2 cellular contexts compared by ENCODE assay signal in genomic region chr20:57130160-57130772, GRCh38.
TF ChIP-seq lines count a peak whose summit lies in the region.

No MANE protein-coding gene starts in this region.

TF ChIP-seq in WTC11, 78 proteins besides CTCF, POLR2A, EP300 and RAD21 (continued from another document):
- TF ChIP-seq, protein P1, sequence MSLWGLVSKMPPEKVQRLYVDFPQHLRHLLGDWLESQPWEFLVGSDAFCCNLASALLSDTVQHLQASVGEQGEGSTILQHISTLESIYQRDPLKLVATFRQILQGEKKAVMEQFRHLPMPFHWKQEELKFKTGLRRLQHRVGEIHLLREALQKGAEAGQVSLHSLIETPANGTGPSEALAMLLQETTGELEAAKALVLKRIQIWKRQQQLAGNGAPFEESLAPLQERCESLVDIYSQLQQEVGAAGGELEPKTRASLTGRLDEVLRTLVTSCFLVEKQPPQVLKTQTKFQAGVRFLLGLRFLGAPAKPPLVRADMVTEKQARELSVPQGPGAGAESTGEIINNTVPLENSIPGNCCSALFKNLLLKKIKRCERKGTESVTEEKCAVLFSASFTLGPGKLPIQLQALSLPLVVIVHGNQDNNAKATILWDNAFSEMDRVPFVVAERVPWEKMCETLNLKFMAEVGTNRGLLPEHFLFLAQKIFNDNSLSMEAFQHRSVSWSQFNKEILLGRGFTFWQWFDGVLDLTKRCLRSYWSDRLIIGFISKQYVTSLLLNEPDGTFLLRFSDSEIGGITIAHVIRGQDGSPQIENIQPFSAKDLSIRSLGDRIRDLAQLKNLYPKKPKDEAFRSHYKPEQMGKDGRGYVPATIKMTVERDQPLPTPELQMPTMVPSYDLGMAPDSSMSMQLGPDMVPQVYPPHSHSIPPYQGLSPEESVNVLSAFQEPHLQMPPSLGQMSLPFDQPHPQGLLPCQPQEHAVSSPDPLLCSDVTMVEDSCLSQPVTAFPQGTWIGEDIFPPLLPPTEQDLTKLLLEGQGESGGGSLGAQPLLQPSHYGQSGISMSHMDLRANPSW (CRISPR knock-in tag; conservative IDR thresholded peaks at IDR 0.05; ENCODE audit: low read depth) = no peak
- no peak for TF ChIP-seq FOXP1 (CRISPR knock-in tag; IDR thresholded peaks at IDR 0.05; ENCODE audit: borderline replicate concordance)
- peak; percentile 96 for TF ChIP-seq GABPB1 (CRISPR knock-in tag; IDR thresholded peaks at IDR 0.05)
- no peak for TF ChIP-seq ATF3 (CRISPR knock-in tag; conservative IDR thresholded peaks at IDR 0.05)
- no peak for TF ChIP-seq ERG (CRISPR knock-in tag; IDR thresholded peaks at IDR 0.05)

TF ChIP-seq in HepG2, 621 proteins besides CTCF, POLR2A, EP300 and RAD21 (continued from another document and continues in another):
- TF ChIP-seq MTERF4 (CRISPR knock-in tag; IDR thresholded peaks at IDR 0.05) = no peak
- no peak for TF ChIP-seq SAFB2 (CRISPR knock-in tag; IDR thresholded peaks at IDR 0.05; ENCODE audit: borderline replicate concordance, low read depth)
- no peak for TF ChIP-seq ZBTB1 (CRISPR knock-in tag; IDR thresholded peaks at IDR 0.05; ENCODE audit: borderline replicate concordance)
- TF ChIP-seq ZC3H13 (CRISPR knock-in tag; IDR thresholded peaks at IDR 0.05) = no peak
- no peak for TF ChIP-seq MAZ (IDR thresholded peaks at IDR 0.05; ENCODE audit: borderline replicate concordance, low read depth, low read length)
- no peak for TF ChIP-seq MAZ (CRISPR knock-in tag; IDR thresholded peaks at IDR 0.05; ENCODE audit: low read depth)
- TF ChIP-seq JDP2 (CRISPR knock-in tag; IDR thresholded peaks at IDR 0.05; ENCODE audit: borderline replicate concordance) = peak; percentile 67; the same call in 1 of the 2 replicates
- peak; percentile 100 for TF ChIP-seq CEBPB (IDR thresholded peaks at IDR 0.05; ENCODE audit: borderline replicate concordance, low read depth, low read length)
- TF ChIP-seq ZFP36L2 (CRISPR knock-in tag; IDR thresholded peaks at IDR 0.05) = no peak
- no peak for TF ChIP-seq ASH2L (IDR thresholded peaks at IDR 0.05; ENCODE audit: insufficient read length, low read depth, low read length)
- TF ChIP-seq ZNF772 (CRISPR knock-in tag; IDR thresholded peaks at IDR 0.05) = no peak
- no peak for TF ChIP-seq AKNA (CRISPR knock-in tag; IDR thresholded peaks at IDR 0.05; ENCODE audit: borderline replicate concordance)
- TF ChIP-seq ZNF619 (CRISPR knock-in tag; IDR thresholded peaks at IDR 0.05) = no peak
- TF ChIP-seq NR1H2 (CRISPR knock-in tag; IDR thresholded peaks at IDR 0.05; ENCODE audit: borderline replicate concordance, low read depth) = no peak
- TF ChIP-seq, protein P2, sequence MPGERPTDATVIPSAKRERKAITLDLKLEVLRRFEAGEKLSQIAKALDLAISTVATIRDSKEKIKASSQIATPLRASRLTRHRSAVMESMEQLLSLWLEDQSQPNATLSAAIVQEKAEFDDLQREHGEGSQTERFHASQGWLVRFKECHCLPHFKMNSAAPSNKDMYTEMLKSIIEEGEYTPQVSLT (CRISPR knock-in tag; IDR thresholded peaks at IDR 0.05; ENCODE audit: borderline replicate concordance, low read depth) = 0 out of 2 replicates have a peak, but pooled peaks have one; percentile 54
- no peak for TF ChIP-seq ZSCAN12 (CRISPR knock-in tag; IDR thresholded peaks at IDR 0.05)
- peak; percentile 57; the same call in 1 of the 2 replicates for TF ChIP-seq ZNF280B (CRISPR knock-in tag; IDR thresholded peaks at IDR 0.05; ENCODE audit: borderline replicate concordance)
- TF ChIP-seq WIZ (CRISPR knock-in tag; IDR thresholded peaks at IDR 0.05) = peak; percentile 83; the same call in 1 of the 2 replicates
- no peak for TF ChIP-seq SNAI1 (CRISPR knock-in tag; IDR thresholded peaks at IDR 0.05; ENCODE audit: borderline replicate concordance)
- peak in 1 of 2 experiments; percentile 88; a peak in 2 of 4 replicates for TF ChIP-seq KLF16 (CRISPR knock-in tag; IDR thresholded peaks at IDR 0.05)
- TF ChIP-seq MEF2D (CRISPR knock-in tag; IDR thresholded peaks at IDR 0.05) = peak; percentile 85
- no peak for TF ChIP-seq PHB2 (IDR thresholded peaks at IDR 0.05; ENCODE audit: partially characterized antibody)
- TF ChIP-seq ZNF431 (CRISPR knock-in tag; IDR thresholded peaks at IDR 0.05; ENCODE audit: borderline replicate concordance, low read depth) = no peak
- no peak for TF ChIP-seq ZNF354B (CRISPR knock-in tag; IDR thresholded peaks at IDR 0.05)
- TF ChIP-seq RFX1 (IDR thresholded peaks at IDR 0.05) = no peak
- TF ChIP-seq, protein P3, sequence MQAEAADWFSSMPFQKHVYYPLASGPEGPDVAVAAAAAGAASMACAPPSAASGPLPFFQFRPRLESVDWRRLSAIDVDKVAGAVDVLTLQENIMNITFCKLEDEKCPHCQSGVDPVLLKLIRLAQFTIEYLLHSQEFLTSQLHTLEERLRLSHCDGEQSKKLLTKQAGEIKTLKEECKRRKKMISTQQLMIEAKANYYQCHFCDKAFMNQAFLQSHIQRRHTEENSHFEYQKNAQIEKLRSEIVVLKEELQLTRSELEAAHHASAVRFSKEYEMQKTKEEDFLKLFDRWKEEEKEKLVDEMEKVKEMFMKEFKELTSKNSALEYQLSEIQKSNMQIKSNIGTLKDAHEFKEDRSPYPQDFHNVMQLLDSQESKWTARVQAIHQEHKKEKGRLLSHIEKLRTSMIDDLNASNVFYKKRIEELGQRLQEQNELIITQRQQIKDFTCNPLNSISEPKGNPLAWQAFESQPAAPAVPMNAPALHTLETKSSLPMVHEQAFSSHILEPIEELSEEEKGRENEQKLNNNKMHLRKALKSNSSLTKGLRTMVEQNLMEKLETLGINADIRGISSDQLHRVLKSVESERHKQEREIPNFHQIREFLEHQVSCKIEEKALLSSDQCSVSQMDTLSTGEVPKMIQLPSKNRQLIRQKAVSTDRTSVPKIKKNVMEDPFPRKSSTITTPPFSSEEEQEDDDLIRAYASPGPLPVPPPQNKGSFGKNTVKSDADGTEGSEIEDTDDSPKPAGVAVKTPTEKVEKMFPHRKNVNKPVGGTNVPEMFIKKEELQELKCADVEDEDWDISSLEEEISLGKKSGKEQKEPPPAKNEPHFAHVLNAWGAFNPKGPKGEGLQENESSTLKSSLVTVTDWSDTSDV (CRISPR knock-in tag; IDR thresholded peaks at IDR 0.05) = no peak
- TF ChIP-seq ZNF891 (CRISPR knock-in tag; IDR thresholded peaks at IDR 0.05) = peak; percentile 84; the same call in 1 of the 2 replicates
- TF ChIP-seq ZC3H4 (CRISPR knock-in tag; IDR thresholded peaks at IDR 0.05; ENCODE audit: borderline replicate concordance) = no peak
- TF ChIP-seq ZNF160 (CRISPR knock-in tag; IDR thresholded peaks at IDR 0.05) = 0 out of 2 replicates have a peak, but pooled peaks have one; percentile 70
- no peak for TF ChIP-seq SRSF1 (optimal IDR thresholded peaks at IDR 0.05; ENCODE audit: low read depth, low read length)
- no peak; the same call in 1 of the 2 replicates for TF ChIP-seq KLF11 (CRISPR knock-in tag; IDR thresholded peaks at IDR 0.05)
- TF ChIP-seq SNAPC4 (CRISPR knock-in tag; IDR thresholded peaks at IDR 0.05) = no peak
- TF ChIP-seq NFYC (CRISPR knock-in tag; IDR thresholded peaks at IDR 0.05) = peak; percentile 30; the same call in 1 of the 2 replicates
- no peak for TF ChIP-seq ZNF230 (CRISPR knock-in tag; IDR thresholded peaks at IDR 0.05)
- TF ChIP-seq, protein P4, sequence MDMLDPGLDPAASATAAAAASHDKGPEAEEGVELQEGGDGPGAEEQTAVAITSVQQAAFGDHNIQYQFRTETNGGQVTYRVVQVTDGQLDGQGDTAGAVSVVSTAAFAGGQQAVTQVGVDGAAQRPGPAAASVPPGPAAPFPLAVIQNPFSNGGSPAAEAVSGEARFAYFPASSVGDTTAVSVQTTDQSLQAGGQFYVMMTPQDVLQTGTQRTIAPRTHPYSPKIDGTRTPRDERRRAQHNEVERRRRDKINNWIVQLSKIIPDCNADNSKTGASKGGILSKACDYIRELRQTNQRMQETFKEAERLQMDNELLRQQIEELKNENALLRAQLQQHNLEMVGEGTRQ (IDR thresholded peaks at IDR 0.05; ENCODE audit: low read depth, low read length) = peak; percentile 78
- TF ChIP-seq, protein P4 (CRISPR knock-in tag; IDR thresholded peaks at IDR 0.05; ENCODE audit: borderline replicate concordance) = peak; percentile 95
- no peak for TF ChIP-seq PCBP2 (optimal IDR thresholded peaks at IDR 0.05; ENCODE audit: low read depth, low read length, poor library complexity, severe bottlenecking)
- TF ChIP-seq ZNF841 (CRISPR knock-in tag; IDR thresholded peaks at IDR 0.05; ENCODE audit: borderline replicate concordance) = peak; percentile 65; the same call in 1 of the 2 replicates
- TF ChIP-seq MXD4 (CRISPR knock-in tag; IDR thresholded peaks at IDR 0.05) = 0 out of 2 replicates have a peak, but pooled peaks have one; percentile 62
